Comparison of ENCODE assay signal across 8 cellular contexts in the genomic region with DNA sequence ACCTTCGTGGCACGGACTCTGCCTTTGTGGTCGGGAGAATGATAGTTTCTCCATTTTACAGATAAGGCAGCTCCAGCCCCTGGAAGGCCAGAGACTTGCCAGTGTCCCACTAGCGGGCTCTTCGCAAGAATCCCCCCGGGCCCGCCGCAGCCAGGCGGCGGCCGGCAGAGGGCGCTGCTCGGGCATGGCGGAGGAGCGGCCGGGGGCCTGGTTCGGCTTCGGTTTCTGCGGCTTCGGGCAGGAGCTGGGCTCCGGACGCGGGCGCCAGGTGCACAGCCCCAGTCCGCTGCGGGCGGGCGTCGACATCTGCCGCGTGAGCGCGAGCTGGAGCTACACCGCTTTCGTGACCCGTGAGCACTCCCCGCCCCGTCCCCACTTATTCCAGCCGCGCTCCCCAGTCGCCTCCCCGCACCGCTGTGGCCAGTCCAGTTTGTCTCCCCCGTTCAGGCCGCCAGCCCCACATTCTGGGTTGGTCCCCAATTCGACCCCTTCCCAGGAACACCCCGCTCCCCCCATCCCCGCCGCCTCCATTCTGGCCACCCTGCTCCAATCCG. TPM values are rescaled to one million over a fixed set of nuclear protein-coding genes. Genes with fewer than 3 reads are reported as not detected.
DNase-seq lines count a peak whose midpoint lies in the region; ATAC-seq and TF ChIP-seq lines count a peak whose summit lies in the region.

No MANE protein-coding gene starts in this region.

- no peaks in the 10 kb centered on the region for H3K9me3 ChIP-seq in DOHH2 (ENCODE audit: control insufficient read depth, insufficient read depth, low read length)
- H3K9me3 ChIP-seq in ascending aorta = no peaks in the 10 kb centered on the region
- no peaks in the 10 kb centered on the region for H3K9me3 ChIP-seq in right cardiac atrium (ENCODE audit: control insufficient read depth, low read length)
- no peaks in the 10 kb centered on the region for H3K9me3 ChIP-seq in uterus

- ATAC-seq in right cardiac atrium (peak; percentile 43 to 48), GM19452 (IDR thresholded peaks at IDR 0.05; ENCODE audit: unreplicated experiment) (no peak)

- H3K4me3 ChIP-seq in DOHH2 (ENCODE audit: low read length) (peak overlapping the region; percentile 80), ascending aorta (peak overlapping the region; percentile 50 to 73), right cardiac atrium (ENCODE audit: low read length) (peak overlapping the region; percentile 45), uterus (peak overlapping the region; percentile 58 to 59)

- H3K27me3 ChIP-seq in DOHH2 (ENCODE audit: control insufficient read depth, low read length) = no peaks in the 10 kb centered on the region
- no peaks in the 10 kb centered on the region for H3K27me3 ChIP-seq in ascending aorta
- no peaks in the 10 kb centered on the region for H3K27me3 ChIP-seq in right cardiac atrium (ENCODE audit: control insufficient read depth, insufficient read depth)
- H3K27me3 ChIP-seq in uterus = no peaks in the 10 kb centered on the region

- H3K4me1 ChIP-seq in DOHH2 (ENCODE audit: control insufficient read depth, low read length) = peaks cover 24% of the 10 kb centered on the region
- peaks cover 13 to 44% of the 10 kb centered on the region in 2 donors for H3K4me1 ChIP-seq in ascending aorta
- no peaks in the 10 kb centered on the region for H3K4me1 ChIP-seq in right cardiac atrium (ENCODE audit: control insufficient read depth, insufficient read depth, low read length)
- H3K4me1 ChIP-seq in uterus = peaks cover 0 to 5% of the 10 kb centered on the region in 2 donors

- peak overlapping the region; percentile 87 for H3K4me2 ChIP-seq in DOHH2 (ENCODE audit: low read length)

- intact Hi-C loops in ascending aorta (cut with DNase I) (loop anchor here (1.0 to 5.0 kb wide), 4 partner anchors 22 to 316 kb away; a partner anchor contains a TSS), right cardiac atrium (cut with DNase I) (loop anchor here in 3 of 4 donors (5.0 to 10.0 kb wide), 4 partner anchors 91 to 316 kb away; no protein-coding TSS in a partner anchor), uterus (cut with DNase I; ENCODE audit: low total_unique reads) (loop anchor here (2.0 kb wide), 1 partner anchor 38 kb away; a partner anchor contains a TSS)

- H3K9me2 ChIP-seq in DOHH2 (replicated peaks; ENCODE audit: control insufficient read depth, low read length) = no peaks in the 10 kb centered on the region

- no peaks in the 10 kb centered on the region for H4K20me1 ChIP-seq in DOHH2 (ENCODE audit: control insufficient read depth, insufficient read depth, low read depth, low read length)

- peaks cover 31% of the 10 kb centered on the region for H3K79me2 ChIP-seq in DOHH2 (ENCODE audit: control insufficient read depth, low read length)

- TF ChIP-seq POLR2A in uterus (IDR thresholded peaks at IDR 0.05) = no peak

- TF ChIP-seq CTCF in DOHH2 (IDR thresholded peaks at IDR 0.05; ENCODE audit: low read depth, low read length, poor library complexity, severe bottlenecking) (peak; percentile 72), LNCAP (IDR thresholded peaks at IDR 0.05) (peak; percentile 99), ascending aorta (IDR thresholded peaks at IDR 0.05) (peak; percentile 91 to 97 (median 93)), uterus (IDR thresholded peaks at IDR 0.05) (peak; percentile 82 to 98 (median 88))

- WGBS in right cardiac atrium = 6% methylated on average over 50 of the region's 50 CpGs

- peaks cover 69% of the 10 kb centered on the region for H3K36me3 ChIP-seq in DOHH2 (ENCODE audit: control insufficient read depth, low read length)
- H3K36me3 ChIP-seq in ascending aorta = peaks cover 20 to 21% of the 10 kb centered on the region in 2 donors
- no peaks in the 10 kb centered on the region for H3K36me3 ChIP-seq in uterus

- DNase-seq in T-helper 1 cell (peak; percentile 46 to 63 (median 48)), ascending aorta (ENCODE audit: low spot score in 2 of 2) (peak in 1 of 2 donors; percentile 88), right cardiac atrium (peak; percentile 78 to 94 (median 93)), putamen (ENCODE audit: low spot score) (peak; percentile 53), uterus (peak; percentile 72 to 82)

- 0 out of 2 replicates have a peak, but pooled peaks cover 3% of the 10 kb centered on the region for H3F3A ChIP-seq in DOHH2 (ENCODE audit: control insufficient read depth, insufficient read depth)

- H3K27ac ChIP-seq in DOHH2 (ENCODE audit: low read depth, low read length) = peak overlapping the region; percentile 89; the same call in 1 of the 2 replicates
- peak overlapping the region; percentile 71 to 91 for H3K27ac ChIP-seq in ascending aorta
- no peak overlapping the region for H3K27ac ChIP-seq in right cardiac atrium (ENCODE audit: low read length)
- peak overlapping the region; percentile 57 to 73 for H3K27ac ChIP-seq in uterus

RNA-seq across cellular contexts. Expression of a gene that starts 1.9 kb away (rescaled TPM):
- total RNA-seq in ascending aorta = 10.0 TPM
- total RNA-seq in right cardiac atrium = 10 to 100 TPM in 3 of 4 donors, 1 to 10 TPM in 1; 8.7 to 14.8 (median 13.4) TPM
- polyA plus RNA-seq in right cardiac atrium = 11.1 TPM
- 10 to 100 TPM in 2 of 4 donors, 1 to 10 TPM in 2; 7.4 to 16.5 (median 11.6) TPM for total RNA-seq in uterus

RNA-seq across cellular contexts. Expression of a gene that starts 21.5 kb away (rescaled TPM):
- total RNA-seq in ascending aorta = 73.5 TPM
- total RNA-seq in right cardiac atrium = 10 to 100 TPM; 26.2 to 32.8 (median 29.9) TPM
- 24.0 TPM for polyA plus RNA-seq in right cardiac atrium
- total RNA-seq in uterus = 10 to 100 TPM; 42.8 to 89.5 (median 65.4) TPM

RNA-seq across cellular contexts. Expression of a gene that starts 24.3 kb away (rescaled TPM):
- total RNA-seq in ascending aorta (29.4 TPM), right cardiac atrium (10 to 100 TPM; 13.5 to 17.7 (median 17.0) TPM), uterus (10 to 100 TPM in 2 of 4 donors, 1 to 10 TPM in 1, under 1 TPM in 1; 0.59 to 14.0 (median 7.2) TPM)
- polyA plus RNA-seq in right cardiac atrium = 22.2 TPM

RNA-seq across cellular contexts. Expression of a gene that starts 37.7 kb away (rescaled TPM):
- 29.1 TPM for total RNA-seq in ascending aorta
- 1 to 10 TPM; 5.1 to 8.7 (median 6.9) TPM for total RNA-seq in right cardiac atrium
- polyA plus RNA-seq in right cardiac atrium = 5.7 TPM
- 10 to 100 TPM in 1 of 4 donors, 1 to 10 TPM in 2, not detected in 1; 7.1 to 95.0 (median 9.4) TPM for total RNA-seq in uterus

RNA-seq across cellular contexts. Expression of a gene that starts 53.5 kb away (rescaled TPM):
- total RNA-seq in ascending aorta = 90.4 TPM
- 100 to 1,000 TPM in 2 of 4 donors, 10 to 100 TPM in 2; 75.9 to 118 (median 93.4) TPM for total RNA-seq in right cardiac atrium
- 41.6 TPM for polyA plus RNA-seq in right cardiac atrium
- total RNA-seq in uterus = 10 to 100 TPM; 15.9 to 92.0 (median 19.8) TPM
